ENCODE assay signal across 1 cellular context in the genomic region with DNA sequence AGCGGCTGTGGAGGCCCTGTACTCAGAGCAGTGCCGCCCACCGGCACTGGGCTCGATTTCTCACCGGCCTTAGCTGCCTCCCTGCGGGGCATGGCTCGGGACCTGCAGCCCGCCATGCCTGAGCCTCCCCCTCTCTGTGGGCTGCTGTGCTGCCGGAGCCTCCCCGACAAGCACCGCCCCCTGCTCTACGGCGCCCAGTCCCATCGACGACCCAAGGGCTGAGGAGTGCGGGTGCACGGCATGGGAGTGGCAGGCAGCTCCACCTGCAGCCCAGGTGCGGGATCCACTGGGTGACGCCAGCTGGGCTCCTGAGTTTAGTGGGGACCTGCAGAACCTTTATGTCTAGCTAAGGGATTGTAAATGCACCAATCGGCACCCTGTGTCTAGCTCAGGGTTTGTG.
TF ChIP-seq lines count a peak whose summit lies in the region.

No MANE protein-coding gene starts in this region.

TF ChIP-seq in HEK293T, 16 proteins besides CTCF, POLR2A, EP300 and RAD21:
- TF ChIP-seq, protein P1, sequence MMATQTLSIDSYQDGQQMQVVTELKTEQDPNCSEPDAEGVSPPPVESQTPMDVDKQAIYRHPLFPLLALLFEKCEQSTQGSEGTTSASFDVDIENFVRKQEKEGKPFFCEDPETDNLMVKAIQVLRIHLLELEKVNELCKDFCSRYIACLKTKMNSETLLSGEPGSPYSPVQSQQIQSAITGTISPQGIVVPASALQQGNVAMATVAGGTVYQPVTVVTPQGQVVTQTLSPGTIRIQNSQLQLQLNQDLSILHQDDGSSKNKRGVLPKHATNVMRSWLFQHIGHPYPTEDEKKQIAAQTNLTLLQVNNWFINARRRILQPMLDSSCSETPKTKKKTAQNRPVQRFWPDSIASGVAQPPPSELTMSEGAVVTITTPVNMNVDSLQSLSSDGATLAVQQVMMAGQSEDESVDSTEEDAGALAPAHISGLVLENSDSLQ (IDR thresholded peaks at IDR 0.05): no peak
- no peak for TF ChIP-seq NFRKB (IDR thresholded peaks at IDR 0.05)
- TF ChIP-seq ELF4 (IDR thresholded peaks at IDR 0.05): no peak
- no peak for TF ChIP-seq SUZ12 (IDR thresholded peaks at IDR 0.05)
- TF ChIP-seq FOXA1 (IDR thresholded peaks at IDR 0.05): no peak
- TF ChIP-seq SP1 (IDR thresholded peaks at IDR 0.05): no peak
- TF ChIP-seq TARDBP (IDR thresholded peaks at IDR 0.05): no peak
- no peak for TF ChIP-seq FOXM1 (IDR thresholded peaks at IDR 0.05; ENCODE audit: borderline replicate concordance)
- TF ChIP-seq CTBP1 (IDR thresholded peaks at IDR 0.05; ENCODE audit: borderline replicate concordance): no peak
- TF ChIP-seq FOXK2 (IDR thresholded peaks at IDR 0.05): no peak
- no peak for TF ChIP-seq LEF1 (IDR thresholded peaks at IDR 0.05; ENCODE audit: borderline replicate concordance)
- no peak for TF ChIP-seq ZNF384 (IDR thresholded peaks at IDR 0.05)
- TF ChIP-seq BHLHE40 (IDR thresholded peaks at IDR 0.05; ENCODE audit: borderline replicate concordance): no peak
